Comparison of ENCODE assay signal across 16 cellular contexts in genomic region chr1:25003457-25004190, GRCh38.
DNase-seq lines count a peak whose midpoint lies in the region; ATAC-seq, FAIRE-seq and TF ChIP-seq lines count a peak whose summit lies in the region.
"Had no signal": no experiment of that assay in that cellular context is flagged by ENCODE, and none has a peak within 500 bp of the region (broad histone marks: within the 10 kb centered on the region; RNA-seq: fewer than 3 reads in every experiment).

No MANE protein-coding gene starts in this region.

- H3K4me3 ChIP-seq in ovary = no peak overlapping the region
- H3K4me3 ChIP-seq: lower lobe of right lung, stomach had no signal

- no peak for FAIRE-seq in frontal cortex (lab: Jason Lieb, UNC)

- H3K9me3 ChIP-seq in ovary = no peaks in the 10 kb centered on the region
- H3K9me3 ChIP-seq: lower lobe of right lung, SK-N-SH, stomach had no signal

- H3K4me3 Mint-ChIP-seq in activated T-cell treated with anti-CD3 and anti-CD28 coated beads, Interleukin-2, amount 50 U/mL, for 24 hours = peak overlapping the region; percentile 12
- H3K4me3 Mint-ChIP-seq in activated naive CD8-positive, alpha-beta T cell treated with anti-CD3 and anti-CD28 coated beads, Interleukin-2, amount 50 U/mL, for 24 hours = peak overlapping the region; percentile 66
- peak overlapping the region; percentile 53 for H3K4me3 Mint-ChIP-seq in stimulated activated effector memory CD8-positive, alpha-beta T cell treated with anti-CD3 and anti-CD28 coated beads, Interleukin-12 subunit alpha, Interleukin-12 subunit beta, amount 100 ng/mL, for 72 hours
- H3K4me3 Mint-ChIP-seq in CD14-positive monocyte = no peak overlapping the region

- H3K27me3 ChIP-seq in ovary = no peaks in the 10 kb centered on the region

- H3K4me1 Mint-ChIP-seq in activated T-cell treated with anti-CD3 and anti-CD28 coated beads, Interleukin-2, amount 50 U/mL, for 24 hours (ENCODE audit: low read depth) = peaks cover 84% of the 10 kb centered on the region
- H3K4me1 Mint-ChIP-seq in activated naive CD8-positive, alpha-beta T cell treated with anti-CD3 and anti-CD28 coated beads, Interleukin-2, amount 50 U/mL, for 24 hours = peaks cover 90% of the 10 kb centered on the region
- peaks cover 83% of the 10 kb centered on the region for H3K4me1 Mint-ChIP-seq in stimulated activated effector memory CD8-positive, alpha-beta T cell treated with anti-CD3 and anti-CD28 coated beads, Interleukin-12 subunit alpha, Interleukin-12 subunit beta, amount 100 ng/mL, for 72 hours
- peaks cover 42% of the 10 kb centered on the region for H3K4me1 Mint-ChIP-seq in CD14-positive monocyte

- H3K9me3 Mint-ChIP-seq in activated T-cell treated with anti-CD3 and anti-CD28 coated beads, Interleukin-2, amount 50 U/mL, for 24 hours = no peaks in the 10 kb centered on the region
- H3K9me3 Mint-ChIP-seq in activated naive CD8-positive, alpha-beta T cell treated with anti-CD3 and anti-CD28 coated beads, Interleukin-2, amount 50 U/mL, for 24 hours = no peaks in the 10 kb centered on the region
- H3K9me3 Mint-ChIP-seq in stimulated activated effector memory CD8-positive, alpha-beta T cell treated with anti-CD3 and anti-CD28 coated beads, Interleukin-12 subunit alpha, Interleukin-12 subunit beta, amount 100 ng/mL, for 72 hours = no peaks in the 10 kb centered on the region
- no peaks in the 10 kb centered on the region for H3K9me3 Mint-ChIP-seq in CD14-positive monocyte

- TF ChIP-seq CTCF in CD14-positive monocyte (IDR thresholded peaks at IDR 0.05) (no peak), ovary (IDR thresholded peaks at IDR 0.05) (no peak)

- no peaks in the 10 kb centered on the region for H3K27me3 Mint-ChIP-seq in activated T-cell treated with anti-CD3 and anti-CD28 coated beads, Interleukin-2, amount 50 U/mL, for 24 hours
- no peaks in the 10 kb centered on the region for H3K27me3 Mint-ChIP-seq in activated naive CD8-positive, alpha-beta T cell treated with anti-CD3 and anti-CD28 coated beads, Interleukin-2, amount 50 U/mL, for 24 hours
- H3K27me3 Mint-ChIP-seq in CD14-positive monocyte (ENCODE audit: low read depth in 3 of 3) = peaks cover 0 to 9% (median 6%) of the 10 kb centered on the region in 3 donors

- no peak for DNase-seq in activated T-cell treated with anti-CD3 and anti-CD28 coated beads, Interleukin-2, amount 50 U/mL, for 24 hours
- DNase-seq in activated T-cell treated with anti-CD3 and anti-CD28 coated beads, Interleukin-2, amount 50 U/mL, for 1 hour = no peak
- DNase-seq in M059J (ENCODE audit: low read depth) (peak; percentile 78), CD14-positive monocyte (ENCODE audit: low spot score) (no peak), ovary (no peak), frontal cortex (ENCODE audit: low spot score in 2 of 2) (no peak)
- DNase-seq in activated naive CD8-positive, alpha-beta T cell treated with anti-CD3 and anti-CD28 coated beads, Interleukin-2, amount 50 U/mL, for 24 hours = peak; percentile 71
- DNase-seq in stimulated activated effector memory CD8-positive, alpha-beta T cell treated with anti-CD3 and anti-CD28 coated beads, Interleukin-12 subunit alpha, Interleukin-12 subunit beta, amount 100 ng/mL, for 72 hours (ENCODE audit: low spot score in 2 of 2) = no peak
- DNase-seq: effector memory CD4-positive, alpha-beta T cell; Karpas-422; lower lobe of right lung; NCI-H1694; NCI-H510A; SK-N-SH; stomach had no signal

- ATAC-seq in activated naive CD8-positive, alpha-beta T cell treated with anti-CD3 and anti-CD28 coated beads, Interleukin-2, amount 50 U/mL, for 24 hours = peak; percentile 85
- ATAC-seq in stimulated activated effector memory CD8-positive, alpha-beta T cell treated with anti-CD3 and anti-CD28 coated beads, Interleukin-12 subunit alpha, Interleukin-12 subunit beta, amount 100 ng/mL, for 72 hours = peak; percentile 76
- ATAC-seq: lower lobe of right lung, sciatic nerve had no signal

- H3K27ac ChIP-seq in ovary = no peak overlapping the region
- H3K27ac ChIP-seq: lower lobe of right lung, stomach had no signal

- H3K4me1 ChIP-seq in ovary (ENCODE audit: insufficient read depth) = no peaks in the 10 kb centered on the region

- TF ChIP-seq EP300 in ovary (IDR thresholded peaks at IDR 0.05) = no peak

- intact Hi-C loops in CD14-positive monocyte (cut with micrococcal nuclease) (no loop called here), ovary (cut with DNase I) (no loop called here)

- H3K36me3 ChIP-seq in ovary = no peaks in the 10 kb centered on the region
- H3K36me3 ChIP-seq: lower lobe of right lung, stomach had no signal

- H3K36me3 Mint-ChIP-seq in activated T-cell treated with anti-CD3 and anti-CD28 coated beads, Interleukin-2, amount 50 U/mL, for 24 hours (ENCODE audit: low read depth) = no peaks in the 10 kb centered on the region
- H3K36me3 Mint-ChIP-seq in activated naive CD8-positive, alpha-beta T cell treated with anti-CD3 and anti-CD28 coated beads, Interleukin-2, amount 50 U/mL, for 24 hours (ENCODE audit: low read depth) = no peaks in the 10 kb centered on the region
- no peaks in the 10 kb centered on the region for H3K36me3 Mint-ChIP-seq in stimulated activated effector memory CD8-positive, alpha-beta T cell treated with anti-CD3 and anti-CD28 coated beads, Interleukin-12 subunit alpha, Interleukin-12 subunit beta, amount 100 ng/mL, for 72 hours
- peaks cover 2 to 3% of the 10 kb centered on the region in 2 donors for H3K36me3 Mint-ChIP-seq in CD14-positive monocyte

- 83 to 86% (median 85%) methylated on average over 7 of the region's 7 CpGs for WGBS in ovary, 3 donors

- H3K27ac Mint-ChIP-seq in activated T-cell treated with anti-CD3 and anti-CD28 coated beads, Interleukin-2, amount 50 U/mL, for 24 hours = peak overlapping the region; percentile 89
- peak overlapping the region; percentile 88 for H3K27ac Mint-ChIP-seq in activated naive CD8-positive, alpha-beta T cell treated with anti-CD3 and anti-CD28 coated beads, Interleukin-2, amount 50 U/mL, for 24 hours
- peak overlapping the region; percentile 91 for H3K27ac Mint-ChIP-seq in stimulated activated effector memory CD8-positive, alpha-beta T cell treated with anti-CD3 and anti-CD28 coated beads, Interleukin-12 subunit alpha, Interleukin-12 subunit beta, amount 100 ng/mL, for 72 hours
- peak overlapping the region in 1 of 7 donors; percentile 69 for H3K27ac Mint-ChIP-seq in CD14-positive monocyte

- TF ChIP-seq POLR2A in ovary (IDR thresholded peaks at IDR 0.05) = no peak

Comparison
In these comparisons a context has a peak if more than half of its experiments do, and no peak if none do; other contexts are left out.
1. DNase-seq: peak in M059J (single experiment) and activated naive CD8-positive, alpha-beta T cell treated with anti-CD3 and anti-CD28 coated beads, Interleukin-2, amount 50 U/mL, for 24 hours (single experiment); none in activated T-cell treated with anti-CD3 and anti-CD28 coated beads, Interleukin-2, amount 50 U/mL, for 24 hours (single experiment), activated T-cell treated with anti-CD3 and anti-CD28 coated beads, Interleukin-2, amount 50 U/mL, for 1 hour (single experiment), stimulated activated effector memory CD8-positive, alpha-beta T cell treated with anti-CD3 and anti-CD28 coated beads, Interleukin-12 subunit alpha, Interleukin-12 subunit beta, amount 100 ng/mL, for 72 hours (0 of 2), CD14-positive monocyte (single experiment), ovary (0 of 5) and frontal cortex (0 of 2).
2. H3K4me3 Mint-ChIP-seq: peak in activated T-cell treated with anti-CD3 and anti-CD28 coated beads, Interleukin-2, amount 50 U/mL, for 24 hours (single experiment), activated naive CD8-positive, alpha-beta T cell treated with anti-CD3 and anti-CD28 coated beads, Interleukin-2, amount 50 U/mL, for 24 hours (single experiment) and stimulated activated effector memory CD8-positive, alpha-beta T cell treated with anti-CD3 and anti-CD28 coated beads, Interleukin-12 subunit alpha, Interleukin-12 subunit beta, amount 100 ng/mL, for 72 hours (single experiment); none in CD14-positive monocyte (0 of 2).